ENCODE assay signal across 1 cellular context in genomic region chr7:157656195-157656769, GRCh38.
TF ChIP-seq lines count a peak whose summit lies in the region.

No MANE protein-coding gene starts in this region.

TF ChIP-seq in HCT116, 20 proteins besides CTCF, POLR2A, EP300 and RAD21 (continued from another document):
- no peak for TF ChIP-seq REST (IDR thresholded peaks at IDR 0.05; ENCODE audit: low read depth)
- no peak for TF ChIP-seq FOSL1 (IDR thresholded peaks at IDR 0.05; ENCODE audit: low read depth)
- no peak for TF ChIP-seq EZH2 (IDR thresholded peaks at IDR 0.05)
TF ChIP-seq in HCT116: peak in this region for 0.
